Comparison of ENCODE assay signal across 1 cellular context in the genomic region with DNA sequence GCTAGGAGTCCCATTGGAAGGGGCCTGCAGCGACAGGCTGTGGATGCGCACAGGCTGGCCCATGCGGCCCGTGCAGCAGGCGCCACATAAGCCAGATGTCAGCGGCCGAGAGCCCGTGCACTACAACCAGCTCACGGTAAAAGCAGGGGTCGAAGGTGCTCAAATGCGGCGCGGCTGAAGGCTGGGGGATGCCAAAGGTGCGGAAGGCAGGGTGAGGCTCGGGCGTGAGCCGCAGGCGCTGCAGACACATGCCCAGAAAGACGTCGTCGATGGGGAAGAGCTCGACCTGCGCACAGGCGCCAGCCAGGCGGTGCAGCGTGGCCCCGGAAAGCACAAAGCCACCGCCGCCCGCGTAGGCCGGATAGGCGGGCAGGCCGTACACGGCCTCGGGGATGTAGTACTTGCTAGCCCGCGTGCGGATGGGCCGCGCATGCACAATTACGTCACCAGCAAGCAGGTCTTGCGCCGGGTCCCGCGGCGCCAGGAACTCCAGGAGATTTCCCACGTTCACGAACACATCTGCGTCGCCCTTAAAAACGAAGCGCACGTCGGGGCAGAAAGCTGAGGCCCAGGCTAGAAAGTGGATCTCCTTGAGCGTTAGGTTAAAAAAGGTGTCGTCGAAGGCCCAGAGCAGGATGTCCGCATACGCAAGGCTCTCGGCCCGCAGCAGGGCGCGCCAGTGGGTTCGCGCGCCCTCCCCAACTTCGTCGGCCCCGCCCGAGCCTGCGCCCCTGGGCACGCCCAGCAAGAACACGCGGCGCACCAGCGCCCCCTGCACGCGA.
TF ChIP-seq lines count a peak whose summit lies in the region.

No MANE protein-coding gene starts in this region.

TF ChIP-seq in A549, 52 proteins besides CTCF, POLR2A, EP300 and RAD21:
- no peak for TF ChIP-seq HMGXB4 (CRISPR knock-in tag; IDR thresholded peaks at IDR 0.05; ENCODE audit: borderline replicate concordance)
- no peak for TF ChIP-seq FOXS1 (CRISPR knock-in tag; IDR thresholded peaks at IDR 0.05)
- no peak for TF ChIP-seq RARB (CRISPR knock-in tag; IDR thresholded peaks at IDR 0.05)
- no peak for TF ChIP-seq KDM1A (IDR thresholded peaks at IDR 0.05; ENCODE audit: low read depth)
- TF ChIP-seq REST (IDR thresholded peaks at IDR 0.05): no peak
- no peak for TF ChIP-seq NR3C1 (IDR thresholded peaks at IDR 0.05)
